1 cellular context compared by ENCODE assay signal in the genomic region with DNA sequence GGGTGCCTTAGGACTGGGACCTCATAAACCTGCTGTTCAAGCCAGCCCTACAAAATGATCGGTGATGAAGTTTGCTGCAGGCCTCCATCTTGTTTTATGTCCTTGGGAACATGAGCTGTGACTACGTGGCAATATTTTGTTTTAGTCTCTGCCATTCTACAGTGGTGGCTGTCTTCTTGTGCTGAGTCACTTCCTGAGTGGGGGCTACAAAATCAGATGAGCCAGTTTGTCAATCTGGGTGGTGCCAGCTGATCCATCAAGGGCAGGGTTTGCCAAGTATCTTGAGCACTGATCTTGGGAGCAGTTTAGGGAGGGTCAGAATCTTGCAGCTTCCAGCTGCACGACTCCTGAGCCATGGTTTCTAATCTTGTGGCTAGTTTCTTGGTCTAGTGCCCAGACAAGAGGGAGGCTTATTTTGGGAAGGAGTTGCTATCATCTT.
TF ChIP-seq lines count a peak whose summit lies in the region.

No MANE protein-coding gene starts in this region.

TF ChIP-seq in SK-N-SH, 30 proteins besides CTCF, POLR2A, EP300 and RAD21 (continued from another document):
- TF ChIP-seq, protein P1, sequence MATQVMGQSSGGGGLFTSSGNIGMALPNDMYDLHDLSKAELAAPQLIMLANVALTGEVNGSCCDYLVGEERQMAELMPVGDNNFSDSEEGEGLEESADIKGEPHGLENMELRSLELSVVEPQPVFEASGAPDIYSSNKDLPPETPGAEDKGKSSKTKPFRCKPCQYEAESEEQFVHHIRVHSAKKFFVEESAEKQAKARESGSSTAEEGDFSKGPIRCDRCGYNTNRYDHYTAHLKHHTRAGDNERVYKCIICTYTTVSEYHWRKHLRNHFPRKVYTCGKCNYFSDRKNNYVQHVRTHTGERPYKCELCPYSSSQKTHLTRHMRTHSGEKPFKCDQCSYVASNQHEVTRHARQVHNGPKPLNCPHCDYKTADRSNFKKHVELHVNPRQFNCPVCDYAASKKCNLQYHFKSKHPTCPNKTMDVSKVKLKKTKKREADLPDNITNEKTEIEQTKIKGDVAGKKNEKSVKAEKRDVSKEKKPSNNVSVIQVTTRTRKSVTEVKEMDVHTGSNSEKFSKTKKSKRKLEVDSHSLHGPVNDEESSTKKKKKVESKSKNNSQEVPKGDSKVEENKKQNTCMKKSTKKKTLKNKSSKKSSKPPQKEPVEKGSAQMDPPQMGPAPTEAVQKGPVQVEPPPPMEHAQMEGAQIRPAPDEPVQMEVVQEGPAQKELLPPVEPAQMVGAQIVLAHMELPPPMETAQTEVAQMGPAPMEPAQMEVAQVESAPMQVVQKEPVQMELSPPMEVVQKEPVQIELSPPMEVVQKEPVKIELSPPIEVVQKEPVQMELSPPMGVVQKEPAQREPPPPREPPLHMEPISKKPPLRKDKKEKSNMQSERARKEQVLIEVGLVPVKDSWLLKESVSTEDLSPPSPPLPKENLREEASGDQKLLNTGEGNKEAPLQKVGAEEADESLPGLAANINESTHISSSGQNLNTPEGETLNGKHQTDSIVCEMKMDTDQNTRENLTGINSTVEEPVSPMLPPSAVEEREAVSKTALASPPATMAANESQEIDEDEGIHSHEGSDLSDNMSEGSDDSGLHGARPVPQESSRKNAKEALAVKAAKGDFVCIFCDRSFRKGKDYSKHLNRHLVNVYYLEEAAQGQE (IDR thresholded peaks at IDR 0.05; ENCODE audit: low read depth, low read length) = no peak
- no peak for TF ChIP-seq RXRA (IDR thresholded peaks at IDR 0.05; ENCODE audit: borderline replicate concordance, low read depth)
- no peak for TF ChIP-seq YY1 (IDR thresholded peaks at IDR 0.05; ENCODE audit: low read depth)
- TF ChIP-seq CHD2 (IDR thresholded peaks at IDR 0.05; ENCODE audit: low read length, partially characterized antibody) = no peak
- no peak for TF ChIP-seq SIN3A (IDR thresholded peaks at IDR 0.05; ENCODE audit: borderline replicate concordance, low read depth, low read length)
- no peak for TF ChIP-seq FOSL2 (IDR thresholded peaks at IDR 0.05; ENCODE audit: borderline replicate concordance, low read depth)
